In the genomic region with DNA sequence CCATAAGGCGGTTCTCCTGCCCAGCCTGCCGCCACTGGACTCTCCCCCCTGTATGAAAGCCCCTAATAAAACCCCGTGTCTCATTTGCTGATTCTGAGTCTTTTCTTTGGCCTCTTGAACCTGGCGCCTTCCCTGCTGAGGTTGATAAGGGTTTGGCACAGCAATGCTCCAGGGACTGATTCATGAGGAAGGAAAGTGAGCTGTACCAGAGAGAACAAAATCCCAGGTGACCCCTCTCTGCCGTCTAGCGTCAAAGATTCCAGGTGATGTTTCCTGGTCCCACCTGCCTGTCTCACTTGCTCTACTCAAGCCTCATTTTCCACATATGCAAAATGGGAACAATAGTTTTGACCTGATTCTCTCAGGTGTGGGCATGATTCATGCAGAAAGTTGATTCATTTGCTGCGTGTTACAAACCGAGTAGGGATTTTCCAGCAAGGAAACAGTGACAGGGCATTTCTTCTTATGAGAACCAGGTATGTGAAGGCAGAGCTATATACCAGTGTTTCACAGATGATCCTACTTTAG, we compare ENCODE assay signal across 15 cellular contexts.
A peak's percentile ranks its signal among the peaks of the same experiment; 100 is the strongest.
DNase-seq lines count a peak whose midpoint lies in the region; ATAC-seq lines count a peak whose summit lies in the region.
"Had no signal": no experiment of that assay in that cellular context is flagged by ENCODE, and none has a peak within 500 bp of the region (broad histone marks: within the 10 kb centered on the region; RNA-seq: fewer than 3 reads in every experiment).

No MANE protein-coding gene starts in this region.

- peak overlapping the region; percentile 97 for H3K27ac ChIP-seq in epithelial cell of prostate

- DNase-seq in Daoy (ENCODE audit: low read depth) (peak; percentile 42), NCI-H226 (peak; percentile 65), epithelial cell of prostate (ENCODE audit: low read depth, low spot score) (peak; percentile 99), mucosa of gallbladder (ENCODE audit: low spot score) (peak; percentile 34), HuH-7 (ENCODE audit: low spot score) (no peak), iPS-NIHi11 (ENCODE audit: low spot score) (no peak), posterior vena cava (ENCODE audit: low spot score) (no peak)
- no peak for DNase-seq in natural killer cell treated with Interleukin-12 subunit alpha and Interleukin-12 subunit beta and Interleukin-15 and Interleukin-18, amount 100 ng/mL, for 72 hours (ENCODE audit: low spot score)
- DNase-seq: activated CD4-positive, alpha-beta T cell treated with anti-CD3 and anti-CD28 coated beads, Interleukin-2, amount 50 U/mL, for 48 hours; activated naive CD8-positive, alpha-beta T cell treated with anti-CD3 and anti-CD28 coated beads for 36 hours; activated T-cell treated with anti-CD3 and anti-CD28 coated beads, Interleukin-2, amount 50 U/mL, for 24 hours; effector CD8-positive, alpha-beta T cell; NCI-H1694; NCI-H510A had no signal

- H3K4me1 Mint-ChIP-seq in natural killer cell treated with Interleukin-12 subunit alpha and Interleukin-12 subunit beta and Interleukin-15 and Interleukin-18, amount 100 ng/mL, for 72 hours (ENCODE audit: low read depth in 2 of 2): no peaks in the 10 kb centered on the region
- H3K4me1 Mint-ChIP-seq: activated naive CD8-positive, alpha-beta T cell treated with anti-CD3 and anti-CD28 coated beads for 36 hours; nephron had no signal

- no peaks in the 10 kb centered on the region for H3K36me3 Mint-ChIP-seq in natural killer cell treated with Interleukin-12 subunit alpha and Interleukin-12 subunit beta and Interleukin-15 and Interleukin-18, amount 100 ng/mL, for 72 hours
- H3K36me3 Mint-ChIP-seq: activated naive CD8-positive, alpha-beta T cell treated with anti-CD3 and anti-CD28 coated beads for 36 hours had no signal

- no peak overlapping the region for H3K27ac Mint-ChIP-seq in natural killer cell treated with Interleukin-12 subunit alpha and Interleukin-12 subunit beta and Interleukin-15 and Interleukin-18, amount 100 ng/mL, for 72 hours
- H3K27ac Mint-ChIP-seq: activated naive CD8-positive, alpha-beta T cell treated with anti-CD3 and anti-CD28 coated beads for 36 hours; activated T-cell treated with anti-CD3 and anti-CD28 coated beads, Interleukin-2, amount 50 U/mL, for 24 hours; nephron had no signal

- H3K9me3 Mint-ChIP-seq in natural killer cell treated with Interleukin-12 subunit alpha and Interleukin-12 subunit beta and Interleukin-15 and Interleukin-18, amount 100 ng/mL, for 72 hours: peaks cover 31% of the 10 kb centered on the region

- intact Hi-C loops in posterior vena cava (cut with DNase I): no loop called here

- ATAC-seq in natural killer cell treated with Interleukin-12 subunit alpha and Interleukin-12 subunit beta and Interleukin-15 and Interleukin-18, amount 100 ng/mL, for 72 hours: no peak

- H3K4me3 Mint-ChIP-seq in natural killer cell treated with Interleukin-12 subunit alpha and Interleukin-12 subunit beta and Interleukin-15 and Interleukin-18, amount 100 ng/mL, for 72 hours: no peak overlapping the region
- H3K4me3 Mint-ChIP-seq: activated naive CD8-positive, alpha-beta T cell treated with anti-CD3 and anti-CD28 coated beads for 36 hours; activated T-cell treated with anti-CD3 and anti-CD28 coated beads, Interleukin-2, amount 50 U/mL, for 24 hours; nephron had no signal

- H3K27me3 Mint-ChIP-seq in natural killer cell treated with Interleukin-12 subunit alpha and Interleukin-12 subunit beta and Interleukin-15 and Interleukin-18, amount 100 ng/mL, for 72 hours: no peaks in the 10 kb centered on the region
- H3K27me3 Mint-ChIP-seq: activated T-cell treated with anti-CD3 and anti-CD28 coated beads, Interleukin-2, amount 50 U/mL, for 24 hours had no signal

Comparison
In these comparisons a context has a peak if more than half of its experiments do, and no peak if none do; other contexts are left out.
1. DNase-seq: peak in Daoy (single experiment), NCI-H226 (single experiment), epithelial cell of prostate (single experiment) and mucosa of gallbladder (single experiment); none in natural killer cell treated with Interleukin-12 subunit alpha and Interleukin-12 subunit beta and Interleukin-15 and Interleukin-18, amount 100 ng/mL, for 72 hours (single experiment), HuH-7 (single experiment), iPS-NIHi11 (single experiment) and posterior vena cava (single experiment).